In genomic region chr18:68431922-68432198, GRCh38 we compare ENCODE assay signal across 18 cellular contexts.
DNase-seq lines count a peak whose midpoint lies in the region; ATAC-seq and TF ChIP-seq lines count a peak whose summit lies in the region.
"Had no signal": no experiment of that assay in that cellular context is flagged by ENCODE, and none has a peak within 500 bp of the region (broad histone marks: within the 10 kb centered on the region; RNA-seq: fewer than 3 reads in every experiment).

No MANE protein-coding gene starts in this region.

- no peak overlapping the region for H2BK5ac ChIP-seq in trophoblast cell (ENCODE audit: low read depth, low read length, poor library complexity)

- no peak overlapping the region for H3K9ac ChIP-seq in trophoblast cell (ENCODE audit: low read length)
- H3K9ac ChIP-seq: BLaER1 had no signal

- H3K4me2 ChIP-seq in GM23338 (no peak overlapping the region), trophoblast cell (ENCODE audit: low read length) (no peak overlapping the region)
- H3K4me2 ChIP-seq: BLaER1 had no signal

- H2AK5ac ChIP-seq in trophoblast cell (ENCODE audit: low read length) = no peak overlapping the region

- H3K27me3 ChIP-seq in GM23338 (ENCODE audit: insufficient read depth) = no peaks in the 10 kb centered on the region
- H3K27me3 ChIP-seq in RWPE2 (ENCODE audit: insufficient read depth, poor library complexity, severe bottlenecking) = no peaks in the 10 kb centered on the region
- no peaks in the 10 kb centered on the region for H3K27me3 ChIP-seq in trophoblast cell (ENCODE audit: insufficient read depth, low read length)
- H3K27me3 ChIP-seq in CD8-positive, alpha-beta T cell (ENCODE audit: insufficient read depth, low read length) = no peaks in the 10 kb centered on the region
- H3K27me3 ChIP-seq: BLaER1, MG63, Peyer's patch had no signal

- no peak for TF ChIP-seq POLR2A in GM18505 (IDR thresholded peaks at IDR 0.05; ENCODE audit: borderline replicate concordance, extremely low read depth, insufficient read depth, insufficient read length)

- no peak overlapping the region for H4K8ac ChIP-seq in trophoblast cell (ENCODE audit: low read depth, low read length)

- H2BK120ac ChIP-seq in trophoblast cell (ENCODE audit: insufficient read depth, low read length, poor library complexity) = no peak overlapping the region

- H4K20me1 ChIP-seq in GM23338 (replicated peaks; ENCODE audit: insufficient read depth) = no peaks in the 10 kb centered on the region
- H4K20me1 ChIP-seq: BLaER1 had no signal

- no peaks in the 10 kb centered on the region for H3K36me3 ChIP-seq in GM23338 (ENCODE audit: insufficient read depth)
- H3K36me3 ChIP-seq in RWPE2 (ENCODE audit: low read depth) = no peaks in the 10 kb centered on the region
- no peaks in the 10 kb centered on the region for H3K36me3 ChIP-seq in trophoblast cell (ENCODE audit: control insufficient read depth in 1 of 2, insufficient read depth in 2 of 2, low read length in 2 of 2)
- no peaks in the 10 kb centered on the region for H3K36me3 ChIP-seq in CD8-positive, alpha-beta T cell (ENCODE audit: insufficient read depth, low read length)
- H3K36me3 ChIP-seq: BLaER1, MG63, Peyer's patch had no signal

- no peak overlapping the region for H3K27ac Mint-ChIP-seq in GM23338
- H3K27ac Mint-ChIP-seq in CD8-positive, alpha-beta T cell = no peak overlapping the region
- H3K27ac Mint-ChIP-seq: CD4-positive, CD25-positive, alpha-beta regulatory T cell had no signal

- H3K27ac ChIP-seq in GM23338 (ENCODE audit: low read depth) = no peak overlapping the region
- H3K27ac ChIP-seq in RWPE2 (ENCODE audit: poor library complexity, severe bottlenecking) = peak overlapping the region; percentile 92
- peak overlapping the region; percentile 68 for H3K27ac ChIP-seq in trophoblast cell (ENCODE audit: low read depth, low read length)
- no peak overlapping the region for H3K27ac ChIP-seq in CD8-positive, alpha-beta T cell (ENCODE audit: low read depth, low read length)
- no peak overlapping the region for H3K27ac ChIP-seq in substantia nigra (ENCODE audit: low read depth, low read length, poor library complexity, severe bottlenecking)
- H3K27ac ChIP-seq: BLaER1, Peyer's patch had no signal

- H3K9me3 ChIP-seq in RWPE2 (ENCODE audit: severe bottlenecking) = no peaks in the 10 kb centered on the region
- H3K9me3 ChIP-seq in trophoblast cell (ENCODE audit: insufficient read depth, low read depth, low read length) = peaks cover 1% of the 10 kb centered on the region
- H3K9me3 ChIP-seq in CD8-positive, alpha-beta T cell (ENCODE audit: low read length) = no peaks in the 10 kb centered on the region
- H3K9me3 ChIP-seq: MG63, Peyer's patch had no signal

- H3K27me3 Mint-ChIP-seq in GM23338 (ENCODE audit: insufficient read depth, low read depth, poor library complexity) = no peaks in the 10 kb centered on the region
- H3K27me3 Mint-ChIP-seq in CD8-positive, alpha-beta T cell (ENCODE audit: low read depth) = no peaks in the 10 kb centered on the region
- H3K27me3 Mint-ChIP-seq: CD4-positive, CD25-positive, alpha-beta regulatory T cell had no signal

- no peaks in the 10 kb centered on the region for H3K9me3 Mint-ChIP-seq in GM23338
- H3K9me3 Mint-ChIP-seq in CD8-positive, alpha-beta T cell = no peaks in the 10 kb centered on the region

- H3F3A ChIP-seq in GM23338 (replicated peaks; ENCODE audit: low read depth) = no peaks in the 10 kb centered on the region

- H3K4me1 Mint-ChIP-seq in GM23338 = 0 out of 3 replicates have a peak, but pooled peaks cover 2% of the 10 kb centered on the region
- peaks cover 4% of the 10 kb centered on the region for H3K4me1 Mint-ChIP-seq in CD8-positive, alpha-beta T cell (ENCODE audit: low read depth)
- H3K4me1 Mint-ChIP-seq: CD4-positive, CD25-positive, alpha-beta regulatory T cell had no signal

- no peak overlapping the region for H3K4ac ChIP-seq in trophoblast cell (ENCODE audit: low read depth, low read length)

- no CpG with 5 or more reads among the region's 5 CpGs for WGBS in trophoblast cell (ENCODE audit: extremely low coverage, insufficient coverage, insufficient read length)

- H3K4me3 Mint-ChIP-seq in GM23338 = no peak overlapping the region
- no peak overlapping the region for H3K4me3 Mint-ChIP-seq in CD8-positive, alpha-beta T cell
- H3K4me3 Mint-ChIP-seq: CD4-positive, CD25-positive, alpha-beta regulatory T cell had no signal

- POLR2A ChIA-PET in CD8-positive, alpha-beta T cell (lab: Charles Lee) = no interaction called here

- no peak overlapping the region for H4K91ac ChIP-seq in trophoblast cell (ENCODE audit: low read depth, low read length)

- no peak overlapping the region for H3K23ac ChIP-seq in trophoblast cell (ENCODE audit: low read length)

- peaks cover 6% of the 10 kb centered on the region for H3K79me1 ChIP-seq in trophoblast cell (ENCODE audit: low read length)

- no peak overlapping the region for H3K18ac ChIP-seq in trophoblast cell (ENCODE audit: low read length)

- H3K4me1 ChIP-seq in GM23338 (ENCODE audit: insufficient read depth) (no peaks in the 10 kb centered on the region), RWPE2 (ENCODE audit: insufficient read depth, poor library complexity, severe bottlenecking) (peaks cover 59% of the 10 kb centered on the region), trophoblast cell (ENCODE audit: control insufficient read depth in 1 of 2, insufficient read depth in 2 of 2, low read length in 2 of 2) (peaks cover 4 to 9% of the 10 kb centered on the region in 2 experiments)
- H3K4me1 ChIP-seq in CD8-positive, alpha-beta T cell (ENCODE audit: insufficient read depth, low read length) = no peaks in the 10 kb centered on the region
- H3K4me1 ChIP-seq: Peyer's patch had no signal

- TF ChIP-seq CTCF in GM23338 (conservative IDR thresholded peaks at IDR 0.05; ENCODE audit: low read depth in 2 of 2) (no peak), RWPE2 (IDR thresholded peaks at IDR 0.05; ENCODE audit: poor library complexity, severe bottlenecking) (no peak)
- TF ChIP-seq CTCF in CD8-positive, alpha-beta T cell (IDR thresholded peaks at IDR 0.05) = no peak

- H2AFZ ChIP-seq in GM23338 (0 out of 2 replicates have a peak overlapping the region, but pooled peaks have one; percentile 24), trophoblast cell (ENCODE audit: insufficient read depth, low read length, poor library complexity) (no peak overlapping the region)

- H2BK12ac ChIP-seq in trophoblast cell (ENCODE audit: low read length) = no peak overlapping the region

- H3K36me3 Mint-ChIP-seq in GM23338 (ENCODE audit: low read depth) = peaks cover 4% of the 10 kb centered on the region; the same call in 1 of the 3 replicates
- no peaks in the 10 kb centered on the region for H3K36me3 Mint-ChIP-seq in CD8-positive, alpha-beta T cell
- H3K36me3 Mint-ChIP-seq: CD4-positive, CD25-positive, alpha-beta regulatory T cell had no signal

- CTCF ChIA-PET in CD8-positive, alpha-beta T cell (lab: Charles Lee) = no interaction called here

- H3K4me3 ChIP-seq in GM23338 (no peak overlapping the region), RWPE2 (ENCODE audit: severe bottlenecking) (no peak overlapping the region), trophoblast cell (ENCODE audit: low read depth, low read length) (no peak overlapping the region)
- H3K4me3 ChIP-seq in CD8-positive, alpha-beta T cell (ENCODE audit: low read depth, low read length) = no peak overlapping the region
- H3K4me3 ChIP-seq: BLaER1, MG63, Peyer's patch had no signal

- DNase-seq in GM23338 (ENCODE audit: low spot score) (no peak), RWPE2 (ENCODE audit: low spot score) (no peak), trophoblast cell (no peak), GDM1 (lab: John Stamatoyannopoulos, UW) (no peak), substantia nigra (lab: John Stamatoyannopoulos, UW) (no peak)
- DNase-seq in CD8-positive, alpha-beta T cell = no peak
- DNase-seq: CD4-positive, CD25-positive, alpha-beta regulatory T cell; KBM-7; MG63; NCI-H2029; NCI-H446 treated with DMSO at 0.1 percent for 48 hours; NCI-H526; Peyer's patch had no signal

- ATAC-seq in GM23338 (no peak), RWPE2 (ENCODE audit: low read depth) (no peak), esophagus mucosa (peak; percentile 9), GM18505 (IDR thresholded peaks at IDR 0.05; ENCODE audit: unreplicated experiment) (no peak)
- no peak for ATAC-seq in CD8-positive, alpha-beta T cell
- ATAC-seq: HCT116, SK-N-SH treated with all-trans-retinoic acid at 6 μM for 48 hours had no signal

- H3K9me2 ChIP-seq in GM23338 (ENCODE audit: insufficient read depth) = no peaks in the 10 kb centered on the region

- no peak overlapping the region for H4K12ac ChIP-seq in trophoblast cell (ENCODE audit: low read depth, low read length)

- intact Hi-C loops in CD8-positive, alpha-beta T cell (cut with DNase I, micrococcal nuclease) = no loop called here

- H3K79me2 ChIP-seq in GM23338 (replicated peaks; ENCODE audit: insufficient read depth) = no peaks in the 10 kb centered on the region
- no peaks in the 10 kb centered on the region for H3K79me2 ChIP-seq in trophoblast cell (ENCODE audit: control insufficient read depth, insufficient read depth, low read length, poor library complexity)

- H3K14ac ChIP-seq in trophoblast cell (ENCODE audit: low read length) = no peak overlapping the region

TF ChIP-seq in GM23338, 12 proteins besides CTCF, POLR2A, EP300 and RAD21:
- TF ChIP-seq EZH2phosphoT487 (IDR thresholded peaks at IDR 0.05; ENCODE audit: unreplicated experiment) (no peak), POLR2AphosphoS5 (IDR thresholded peaks at IDR 0.05; ENCODE audit: low read depth) (no peak), ZNF331 (CRISPR knock-in tag; IDR thresholded peaks at IDR 0.05; ENCODE audit: low read depth) (no peak)

Comparison
In these comparisons a context has a peak if more than half of its experiments do, and no peak if none do; other contexts are left out.
1. H3K27ac ChIP-seq: peak in RWPE2 (single experiment) and trophoblast cell (single experiment); none in GM23338 (single experiment), CD8-positive, alpha-beta T cell (single experiment) and substantia nigra (single experiment).